9 cellular contexts compared by ENCODE assay signal in the genomic region with DNA sequence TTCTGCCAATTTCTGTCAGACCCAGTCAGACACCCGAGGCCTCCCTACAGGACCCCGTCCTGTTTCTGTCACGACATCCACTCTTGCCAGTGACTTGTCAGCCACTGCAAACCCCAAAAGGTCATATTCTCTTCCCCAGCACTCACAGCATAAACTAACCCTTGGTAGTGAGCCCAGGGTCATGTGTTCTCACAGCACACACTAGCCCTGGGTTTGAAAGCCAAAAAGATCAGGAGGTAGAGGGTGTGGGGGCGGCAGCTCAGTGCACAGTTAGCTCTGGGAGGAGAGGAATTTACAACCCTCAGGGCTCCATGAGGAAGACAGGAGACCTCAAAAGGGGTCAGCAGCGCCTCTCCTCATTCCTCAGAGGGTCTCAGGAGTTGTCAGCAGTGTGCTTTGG. TPM values are rescaled to one million over a fixed set of nuclear protein-coding genes. Genes with fewer than 3 reads are reported as not detected.
A peak's percentile ranks its signal among the peaks of the same experiment; 100 is the strongest.
DNase-seq lines count a peak whose midpoint lies in the region; FAIRE-seq and TF ChIP-seq lines count a peak whose summit lies in the region.
"Had no signal": no experiment of that assay in that cellular context is flagged by ENCODE, and none has a peak within 500 bp of the region (broad histone marks: within the 10 kb centered on the region; RNA-seq: fewer than 3 reads in every experiment).

No MANE protein-coding gene starts in this region.

- no peaks in the 10 kb centered on the region for H3K27me3 ChIP-seq in MG63
- H3K27me3 ChIP-seq in H1 (replicated peaks in 1 of 4; ENCODE audit: control insufficient read depth in 3 of 4, extremely low read depth in 1 of 4, insufficient read depth in 3 of 4, low read length in 3 of 4) = no peaks in the 10 kb centered on the region
- H3K27me3 ChIP-seq in muscle layer of duodenum (ENCODE audit: low read depth, low read length) = no peaks in the 10 kb centered on the region
- no peaks in the 10 kb centered on the region for H3K27me3 ChIP-seq in subcutaneous abdominal adipose tissue (ENCODE audit: control insufficient read depth in 5 of 5, insufficient read depth in 4 of 5, low read length in 5 of 5)
- no peaks in the 10 kb centered on the region for H3K27me3 ChIP-seq in Caco-2 (replicated peaks; ENCODE audit: control insufficient read depth, insufficient read depth, low read length)

- no peak overlapping the region for H3K4me2 ChIP-seq in H1 (ENCODE audit: insufficient read depth in 1 of 2, low read depth in 2 of 2, low read length in 2 of 2)

- no peak overlapping the region for H4K91ac ChIP-seq in H1 (replicated peaks; ENCODE audit: insufficient read length, low read length)

- H2BK120ac ChIP-seq in H1 (replicated peaks; ENCODE audit: low read depth, low read length) = no peak overlapping the region

- H3K9me3 ChIP-seq in MG63 = peaks cover 8% of the 10 kb centered on the region
- no peaks in the 10 kb centered on the region; a peak in 1 of 4 replicates for H3K9me3 ChIP-seq in H1 (ENCODE audit: insufficient read depth in 2 of 2, low read depth in 1 of 2, low read length in 1 of 2)
- peaks cover 0 to 4% of the 10 kb centered on the region in 2 donors for H3K9me3 ChIP-seq in muscle layer of duodenum (ENCODE audit: control insufficient read depth in 1 of 2, low read length in 2 of 2)
- H3K9me3 ChIP-seq in subcutaneous abdominal adipose tissue (ENCODE audit: control insufficient read depth in 5 of 5, low read length in 5 of 5) = peaks cover 0 to 6% (median 4%) of the 10 kb centered on the region in 5 donors
- H3K9me3 ChIP-seq in Caco-2 = no peaks in the 10 kb centered on the region

- H3K56ac ChIP-seq in H1 (replicated peaks; ENCODE audit: insufficient read length, low read depth, low read length) = no peak overlapping the region

- no peak for TF ChIP-seq POLR2A in H1 (IDR thresholded peaks at IDR 0.05; ENCODE audit: control extremely low read depth in 1 of 2, low read depth in 2 of 2, low read length in 2 of 2)

- H3K79me2 ChIP-seq in H1 (ENCODE audit: control insufficient read depth in 1 of 2, insufficient read depth in 2 of 2, low read length in 2 of 2) = no peaks in the 10 kb centered on the region

- H4K5ac ChIP-seq in H1 (ENCODE audit: insufficient read length, low read depth, low read length) = no peak overlapping the region

- TF ChIP-seq RAD21 in H1 (IDR thresholded peaks at IDR 0.05 in 1 of 2, conservative IDR thresholded peaks at IDR 0.05 in 1 of 2; ENCODE audit: low read depth in 2 of 2, low read length in 2 of 2) = no peak

- CTCF ChIA-PET in H1 (lab: Charles Lee; ENCODE audit: partially characterized antibody) (interaction anchor here (0.9 to 1.2 kb wide), 2 partner anchors 9 to 60 kb away, joined by 3 read pairs; no protein-coding TSS in a partner anchor), Caco-2 (lab: Charles Lee) (no interaction called here)

- H3K9ac ChIP-seq in H1 (replicated peaks in 1 of 4; ENCODE audit: extremely low read depth in 1 of 4, low read depth in 3 of 4, low read length in 3 of 4) (no peak overlapping the region), subcutaneous abdominal adipose tissue (ENCODE audit: low read length in 5 of 5) (no peak overlapping the region)

- WGBS in H1 (ENCODE audit: extremely low coverage in 1 of 2, insufficient coverage in 1 of 2, insufficient read length in 1 of 2, insufficient replicate concordance in 2 of 2, low coverage in 1 of 2, low lambda C conversion rate in 2 of 2, missing lambda C conversion rate in 1 of 2), 2 experiments = 94% methylated on average over 5 of the region's 5 CpGs; no CpG with 5 or more reads in 1 of the 2 experiments

- H3K4me3 ChIP-seq in MG63 = 0 out of 2 replicates have a peak overlapping the region, but pooled peaks have one; percentile 5
- no peak overlapping the region for H3K4me3 ChIP-seq in H1 (ENCODE audit: extremely low read depth in 1 of 4, insufficient read depth in 2 of 4, low read depth in 3 of 4, low read length in 4 of 4)
- no peak overlapping the region for H3K4me3 ChIP-seq in muscle layer of duodenum (ENCODE audit: low read depth in 1 of 2, low read length in 2 of 2)
- no peak overlapping the region for H3K4me3 ChIP-seq in subcutaneous abdominal adipose tissue (ENCODE audit: low read depth in 1 of 5, low read length in 5 of 5)
- no peak overlapping the region for H3K4me3 ChIP-seq in Caco-2 (ENCODE audit: low read depth, low read length)

- peak overlapping the region; percentile 82; the same call in 1 of the 2 replicates for H2BK20ac ChIP-seq in H1 (ENCODE audit: low read length)

- no peak overlapping the region for H3K18ac ChIP-seq in H1 (ENCODE audit: extremely low read depth, low read length)

- no peaks in the 10 kb centered on the region for H3K9me3 Mint-ChIP-seq in Caco-2 (ENCODE audit: unreplicated experiment)

- no peak overlapping the region for H3K4me3 Mint-ChIP-seq in Caco-2 (ENCODE audit: unreplicated experiment)
- H3K4me3 Mint-ChIP-seq: activated T-cell treated with anti-CD3 and anti-CD28 coated beads, Interleukin-2, amount 50 U/mL, for 4 hours had no signal

- H2BK15ac ChIP-seq in H1 (ENCODE audit: low read length) = no peak overlapping the region

- no peak for FAIRE-seq in H1 (lab: Jason Lieb, UNC)

- no peak overlapping the region for H2BK5ac ChIP-seq in H1 (ENCODE audit: low read depth, low read length)

- TF ChIP-seq CTCF in H1 (IDR thresholded peaks at IDR 0.05; ENCODE audit: control extremely low read depth in 1 of 3, insufficient read depth in 1 of 3, low read depth in 1 of 3, low read length in 3 of 3) (no peak), Caco-2 (IDR thresholded peaks at IDR 0.05; ENCODE audit: insufficient read depth in 1 of 2, low read depth in 1 of 2, low read length in 1 of 2, severe bottlenecking in 1 of 2, unreplicated experiment in 1 of 2) (no peak), GM20000 (IDR thresholded peaks at IDR 0.05; ENCODE audit: extremely low read depth, missing control alignments) (no peak)

- H3K4me1 ChIP-seq in H1 (replicated peaks in 1 of 4; ENCODE audit: control insufficient read depth in 3 of 4, insufficient read depth in 4 of 4, low read length in 3 of 4) = no peaks in the 10 kb centered on the region
- H3K4me1 ChIP-seq in muscle layer of duodenum (ENCODE audit: control insufficient read depth in 1 of 2, insufficient read depth in 2 of 2, low read length in 2 of 2) = peaks cover 0 to 8% of the 10 kb centered on the region in 2 donors
- peaks cover 3 to 24% (median 20%) of the 10 kb centered on the region in 5 donors for H3K4me1 ChIP-seq in subcutaneous abdominal adipose tissue (ENCODE audit: control insufficient read depth in 5 of 5, insufficient read depth in 5 of 5, low read length in 5 of 5)
- no peaks in the 10 kb centered on the region; the same call in 1 of the 2 replicates for H3K4me1 ChIP-seq in Caco-2

- H3K14ac ChIP-seq in H1 (ENCODE audit: insufficient read length) = no peak overlapping the region

- no peaks in the 10 kb centered on the region for H3K79me1 ChIP-seq in H1 (ENCODE audit: low read depth, low read length)

- no peaks in the 10 kb centered on the region for H3K23me2 ChIP-seq in H1 (ENCODE audit: low read depth, low read length)

- no peak overlapping the region for H2BK12ac ChIP-seq in H1 (ENCODE audit: low read depth, low read length)

- no peaks in the 10 kb centered on the region for H3K36me3 Mint-ChIP-seq in Caco-2 (ENCODE audit: insufficient read depth, unreplicated experiment)

- H3K27ac Mint-ChIP-seq in Caco-2 (ENCODE audit: unreplicated experiment) = no peak overlapping the region

- no peaks in the 10 kb centered on the region for H4K20me1 ChIP-seq in H1 (replicated peaks in 1 of 2; ENCODE audit: control insufficient read depth in 1 of 2, insufficient read depth in 2 of 2, low read length in 2 of 2)

- intact Hi-C loops in Caco-2 (cut with micrococcal nuclease; ENCODE audit: unreplicated experiment) = no loop called here

- POLR2A ChIA-PET in H1 (lab: Charles Lee; ENCODE audit: partially characterized antibody) (no interaction called here), Caco-2 (lab: Charles Lee) (no interaction called here)

- H3K4me1 Mint-ChIP-seq in Caco-2 (ENCODE audit: low read depth, unreplicated experiment) = no peaks in the 10 kb centered on the region

- H3K23ac ChIP-seq in H1 (ENCODE audit: insufficient read length) = no peak overlapping the region

- no TSS peak for BruUV-seq in Caco-2 (replicated peaks; lab: Mats Ljungman, UMichigan)

- no peaks in the 10 kb centered on the region for H3K36me3 ChIP-seq in MG63
- no peaks in the 10 kb centered on the region for H3K36me3 ChIP-seq in H1 (ENCODE audit: control insufficient read depth in 2 of 4, insufficient read depth in 4 of 4, low read length in 3 of 4)
- no peaks in the 10 kb centered on the region for H3K36me3 ChIP-seq in muscle layer of duodenum (ENCODE audit: control insufficient read depth in 1 of 2, insufficient read depth in 2 of 2, low read length in 2 of 2)
- H3K36me3 ChIP-seq in subcutaneous abdominal adipose tissue (ENCODE audit: control insufficient read depth in 5 of 5, insufficient read depth in 5 of 5, low read length in 5 of 5) = no peaks in the 10 kb centered on the region
- no peaks in the 10 kb centered on the region for H3K36me3 ChIP-seq in Caco-2 (ENCODE audit: control insufficient read depth, insufficient read depth, low read length)

- TF ChIP-seq EP300 in H1 (IDR thresholded peaks at IDR 0.05; ENCODE audit: borderline replicate concordance in 1 of 2, low read depth in 2 of 2, low read length in 2 of 2) = no peak

- H3K4ac ChIP-seq in H1 (replicated peaks; ENCODE audit: insufficient read length, low read depth, low read length) = no peak overlapping the region

- peak; percentile 88 for DNase-seq in MG63
- DNase-seq in H1 (ENCODE audit: low read depth in 1 of 2, low spot score in 2 of 2) = no peak
- no peak for DNase-seq in DMS79 (lab: John Stamatoyannopoulos, UW)
- no peak for DNase-seq in retina
- DNase-seq in Caco-2 = no peak
- DNase-seq in GM20000 (ENCODE audit: low spot score) = no peak
- DNase-seq: activated T-cell treated with anti-CD3 and anti-CD28 coated beads, Interleukin-2, amount 50 U/mL, for 4 hours had no signal

- H3K27ac ChIP-seq in H1 (ENCODE audit: low read depth, low read length) = no peak overlapping the region
- peak overlapping the region; percentile 49 for H3K27ac ChIP-seq in muscle layer of duodenum (ENCODE audit: low read length)
- peak overlapping the region; percentile 69 for H3K27ac ChIP-seq in subcutaneous abdominal adipose tissue (ENCODE audit: low read depth, low read length)

- no peak overlapping the region for H2AK5ac ChIP-seq in H1 (ENCODE audit: low read depth, low read length)

- H4K8ac ChIP-seq in H1 (ENCODE audit: extremely low read depth, insufficient read depth, low read length) = no peak overlapping the region; the same call in 1 of the 2 replicates

- no peaks in the 10 kb centered on the region for H3K27me3 Mint-ChIP-seq in Caco-2 (ENCODE audit: insufficient read depth, unreplicated experiment)

- peak overlapping the region; percentile 43; the same call in 1 of the 2 replicates for H2AFZ ChIP-seq in H1 (ENCODE audit: low read length)

RNA-seq across cellular contexts. Expression of gene SNX9, which starts 9.9 kb away (rescaled TPM):
- 44.2 and 51.4 TPM in 2 replicates for total RNA-seq in MG63 (2014; rRNA removed; shearing (Covaris generic); ENCODE audit: low replicate concordance)
- 23.1 and 23.2 TPM in 2 replicates for total RNA-seq in H1 (2021; fragmentation: NEBNext Ultra II Directional; extraction: Animal tissue kit (Norgen Biotek cat#: 25700))
- polyA plus RNA-seq in H1 (2011; rRNA removed) = 10.9 and 11.8 TPM in 2 replicates
- polyA plus RNA-seq in H1 (2011; cell fraction: cytosol; rRNA removed) = 17.8 TPM
- 14.7 TPM for polyA plus RNA-seq in H1 (2011; cell fraction: nucleus; rRNA removed)
- 14.0 to 18.2 TPM (median 16.2 TPM) in 4 replicates for polyA plus RNA-seq in H1 (2012, experiment 1 of 2)
- 3.6 TPM for polyA plus RNA-seq in H1 (2012, experiment 2 of 2)
- polyA plus RNA-seq in H1 (2013, experiment 1 of 2) = 20.5 TPM
- polyA plus RNA-seq in H1 (2013, experiment 2 of 2) = 20.3 TPM
- polyA minus RNA-seq in H1 (2011; rRNA and poly(A)+ RNA removed) = 15.1 and 15.9 TPM in 2 replicates
- polyA minus RNA-seq in H1 (2011; cell fraction: cytosol; rRNA and poly(A)+ RNA removed) = 11.9 TPM
- polyA minus RNA-seq in H1 (2011; cell fraction: nucleus; rRNA and poly(A)+ RNA removed) = 10.2 TPM
- total RNA-seq in Caco-2 (2022) = 27.4 and 29.5 TPM in 2 replicates
